Comparison of ENCODE assay signal across 19 cellular contexts in the genomic region with DNA sequence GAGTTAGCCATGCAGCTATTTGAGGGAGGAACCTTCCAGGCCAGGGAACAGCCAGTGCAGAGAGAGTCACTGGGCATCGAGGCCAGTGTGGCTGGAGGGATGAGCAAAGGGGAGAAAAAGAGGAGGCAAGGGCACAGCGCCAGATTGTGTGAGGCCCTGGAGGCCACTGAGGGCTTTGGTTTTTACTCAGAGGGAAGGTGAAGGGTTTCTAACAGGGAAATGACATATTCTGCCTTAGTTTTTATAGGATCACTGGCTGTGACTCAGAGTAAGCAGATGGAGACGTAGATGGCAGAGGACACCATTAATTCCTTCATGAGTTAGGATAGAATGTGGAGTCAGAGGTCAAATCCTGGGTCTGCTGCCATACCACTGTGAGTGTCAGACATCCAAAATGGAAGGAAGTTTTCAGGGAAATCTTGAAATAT. TPM values are rescaled to one million over a fixed set of nuclear protein-coding genes. Genes with fewer than 3 reads are reported as not detected.
DNase-seq lines count a peak whose midpoint lies in the region; ATAC-seq, FAIRE-seq and TF ChIP-seq lines count a peak whose summit lies in the region.
"Had no signal": no experiment of that assay in that cellular context is flagged by ENCODE, and none has a peak within 500 bp of the region (broad histone marks: within the 10 kb centered on the region; RNA-seq: fewer than 3 reads in every experiment).

No MANE protein-coding gene starts in this region.

- H3K4me3 Mint-ChIP-seq in endothelial cell (ENCODE audit: unreplicated experiment), result no peak overlapping the region
- H3K4me3 Mint-ChIP-seq: activated CD8-positive, alpha-beta memory T cell treated with anti-CD3 and anti-CD28 coated beads, Interleukin-2, amount 10 ng/mL, durations not matched to agents 7 days and 5 days; activated naive CD4-positive, alpha-beta T cell treated with anti-CD3 and anti-CD28 coated beads, Interleukin-2, amount 50 U/mL, for 24 hours had no signal

- no peaks in the 10 kb centered on the region for H3K9me2 ChIP-seq in GM23248 (ENCODE audit: insufficient read depth)

- 34% methylated on average over 3 of the region's 3 CpGs for WGBS in A549 (ENCODE audit: missing lambda C conversion rate)
- WGBS in GM23248 (ENCODE audit: low coverage in 1 of 2, low lambda C conversion rate in 2 of 2, missing lambda C conversion rate in 2 of 2), 2 experiments, result 56 to 71% methylated on average over 3 of the region's 3 CpGs

- TF ChIP-seq CTCF in A549 (IDR thresholded peaks at IDR 0.05) (no peak), bronchial epithelial cell (IDR thresholded peaks at IDR 0.05; ENCODE audit: insufficient read depth, low read length, severe bottlenecking) (no peak), left lung (IDR thresholded peaks at IDR 0.05) (no peak), endothelial cell (IDR thresholded peaks at IDR 0.05; ENCODE audit: unreplicated experiment) (no peak)

- H3K27ac Mint-ChIP-seq in endothelial cell (ENCODE audit: unreplicated experiment), result no peak overlapping the region
- H3K27ac Mint-ChIP-seq: activated CD8-positive, alpha-beta memory T cell treated with anti-CD3 and anti-CD28 coated beads, Interleukin-2, amount 10 ng/mL, durations not matched to agents 7 days and 5 days; activated naive CD4-positive, alpha-beta T cell treated with anti-CD3 and anti-CD28 coated beads, Interleukin-2, amount 50 U/mL, for 24 hours had no signal

- TF ChIP-seq RAD21 in A549 (conservative IDR thresholded peaks at IDR 0.05 in 1 of 2, IDR thresholded peaks at IDR 0.05 in 1 of 2), result no peak

- intact Hi-C loops in left lung (cut with DNase I), result no loop called here

- CTCF ChIA-PET in A549 (lab: Yijun Ruan, JAX), result interaction anchor here (0.6 to 1.3 kb wide), 4 partner anchors 8 to 369 kb away, joined by 3 read pairs; no protein-coding TSS in a partner anchor

- H3K9me3 ChIP-seq in A549 (no peaks in the 10 kb centered on the region), left lung (no peaks in the 10 kb centered on the region), GM23248 (ENCODE audit: low read depth) (no peaks in the 10 kb centered on the region)
- H3K9me3 ChIP-seq: neutrophil, SJSA1, upper lobe of left lung had no signal

- no peaks in the 10 kb centered on the region for H3K27me3 Mint-ChIP-seq in endothelial cell (ENCODE audit: unreplicated experiment)

- FAIRE-seq in A549 (lab: Jason Lieb, UNC) (no peak), bronchial epithelial cell (lab: Jason Lieb, UNC) (no peak), GM12891 (lab: Jason Lieb, UNC) (no peak), frontal cortex (lab: Jason Lieb, UNC) (no peak)

- H3K27ac ChIP-seq in A549 (no peak overlapping the region), left lung (no peak overlapping the region), GM23248 (no peak overlapping the region)
- H3K27ac ChIP-seq: coronary artery, neutrophil, SJSA1, upper lobe of left lung had no signal

- in situ Hi-C loops in GM23248 (cut with MboI), result no loop called here

- TF ChIP-seq EP300 in A549 (IDR thresholded peaks at IDR 0.05), result no peak

- no peaks in the 10 kb centered on the region for H4K20me1 ChIP-seq in GM23248 (ENCODE audit: insufficient read depth)

- DNase-seq in A549 (ENCODE audit: low read depth in 1 of 2, low spot score in 1 of 2), result peak in 1 of 2 experiments; percentile 13
- peak; percentile 34 for DNase-seq in HS-5 (ENCODE audit: low read depth)
- peak; percentile 48 for DNase-seq in bronchial epithelial cell (ENCODE audit: low read depth)
- DNase-seq in left lung, result peak in 1 of 2 donors; percentile 50
- no peak for DNase-seq in endothelial cell (ENCODE audit: low spot score)
- no peak for DNase-seq in GM12891 (ENCODE audit: insufficient read length, low spot score)
- DNase-seq in GM23248, result no peak
- DNase-seq in frontal cortex (ENCODE audit: low spot score in 2 of 2), result no peak
- DNase-seq: activated CD8-positive, alpha-beta memory T cell treated with anti-CD3 and anti-CD28 coated beads, Interleukin-2, amount 10 ng/mL, durations not matched to agents 7 days and 5 days; DMS79 treated with DMSO at 0.1 percent for 48 hours; left cardiac atrium; NCI-H187 treated with DMSO at 0.1 percent for 48 hours; NCI-H774; stimulated activated CD4-positive, alpha-beta T cell treated with anti-CD3 and anti-CD28 coated beads, Interleukin-15, amount 100 ng/mL, for 24 hours; upper lobe of left lung had no signal

- ATAC-seq in A549, result peak; percentile 41 to 43; a peak in 4 of 6 replicates
- peak; percentile 13 for ATAC-seq in left lung
- ATAC-seq: activated CD8-positive, alpha-beta memory T cell treated with anti-CD3 and anti-CD28 coated beads, Interleukin-2, amount 10 ng/mL, durations not matched to agents 7 days and 5 days; left cardiac atrium had no signal

- H3K9me3 Mint-ChIP-seq in endothelial cell (ENCODE audit: unreplicated experiment), result no peaks in the 10 kb centered on the region
- H3K9me3 Mint-ChIP-seq: activated naive CD4-positive, alpha-beta T cell treated with anti-CD3 and anti-CD28 coated beads, Interleukin-2, amount 50 U/mL, for 24 hours had no signal

- H3K4me1 Mint-ChIP-seq in endothelial cell (ENCODE audit: unreplicated experiment), result peaks cover 38% of the 10 kb centered on the region
- H3K4me1 Mint-ChIP-seq: activated CD8-positive, alpha-beta memory T cell treated with anti-CD3 and anti-CD28 coated beads, Interleukin-2, amount 10 ng/mL, durations not matched to agents 7 days and 5 days; activated naive CD4-positive, alpha-beta T cell treated with anti-CD3 and anti-CD28 coated beads, Interleukin-2, amount 50 U/mL, for 24 hours had no signal

- H3K4me3 ChIP-seq in A549 (no peak overlapping the region), bronchial epithelial cell (ENCODE audit: low read depth, low read length) (no peak overlapping the region), left lung (no peak overlapping the region), GM23248 (no peak overlapping the region)
- H3K4me3 ChIP-seq: coronary artery, SJSA1, upper lobe of left lung had no signal

- H3K36me3 Mint-ChIP-seq in endothelial cell (ENCODE audit: low read depth, unreplicated experiment), result no peaks in the 10 kb centered on the region
- H3K36me3 Mint-ChIP-seq: activated naive CD4-positive, alpha-beta T cell treated with anti-CD3 and anti-CD28 coated beads, Interleukin-2, amount 50 U/mL, for 24 hours had no signal

- H3K4me1 ChIP-seq in A549, result peaks cover 27% of the 10 kb centered on the region; the same call in 2 of the 3 replicates
- H3K4me1 ChIP-seq in left lung, result peaks cover 0 to 51% of the 10 kb centered on the region in 2 donors
- peaks cover 7% of the 10 kb centered on the region; the same call in 1 of the 2 replicates for H3K4me1 ChIP-seq in GM23248 (ENCODE audit: insufficient read depth)

- TF ChIP-seq POLR2A in A549 (IDR thresholded peaks at IDR 0.05; ENCODE audit: low read length) (no peak), GM12891 (IDR thresholded peaks at IDR 0.05; ENCODE audit: low read depth, low read length) (no peak)

- H2AFZ ChIP-seq in GM23248, result no peak overlapping the region

- no peaks in the 10 kb centered on the region; the same call in 1 of the 2 replicates for H3K79me2 ChIP-seq in GM23248 (ENCODE audit: insufficient read depth)

- POLR2A ChIA-PET in A549 (lab: Yijun Ruan, JAX), result no interaction called here

- no peaks in the 10 kb centered on the region for H3K36me3 ChIP-seq in bronchial epithelial cell (ENCODE audit: control insufficient read depth, insufficient read depth, low read length)
- H3K36me3 ChIP-seq in left lung, result no peaks in the 10 kb centered on the region
- H3K36me3 ChIP-seq in GM23248 (ENCODE audit: low read depth), result no peaks in the 10 kb centered on the region
- H3K36me3 ChIP-seq: neutrophil, SJSA1, upper lobe of left lung had no signal

- H3K9ac ChIP-seq in GM23248, result no peak overlapping the region

- H3K27me3 ChIP-seq in bronchial epithelial cell (ENCODE audit: control insufficient read depth, insufficient read depth, low read length), result no peaks in the 10 kb centered on the region
- no peaks in the 10 kb centered on the region for H3K27me3 ChIP-seq in left lung
- H3K27me3 ChIP-seq in GM23248 (replicated peaks; ENCODE audit: insufficient read depth), result no peaks in the 10 kb centered on the region
- H3K27me3 ChIP-seq: neutrophil, SJSA1, upper lobe of left lung had no signal

- peak overlapping the region; percentile 41 for H3K4me2 ChIP-seq in A549
- H3K4me2 ChIP-seq in GM23248 (ENCODE audit: unreplicated experiment), result no peak overlapping the region

- H3F3A ChIP-seq in GM23248 (ENCODE audit: insufficient read depth), result no peaks in the 10 kb centered on the region

TF ChIP-seq in A549, 52 proteins besides CTCF, POLR2A, EP300 and RAD21:
- TF ChIP-seq ZSCAN20 (CRISPR knock-in tag; IDR thresholded peaks at IDR 0.05), result no peak
TF ChIP-seq in A549: peak in this region for 0.

TF ChIP-seq in GM12891, 5 proteins besides CTCF, POLR2A, EP300 and RAD21:
- TF ChIP-seq POLR2AphosphoS5 (IDR thresholded peaks at IDR 0.05; ENCODE audit: low read depth, low read length), result no peak
- TF ChIP-seq TAF1 (IDR thresholded peaks at IDR 0.05; ENCODE audit: low read depth, low read length), result no peak
- no peak for TF ChIP-seq SPI1 (IDR thresholded peaks at IDR 0.05; ENCODE audit: low read depth, low read length)
- no peak for TF ChIP-seq POU2F2 (IDR thresholded peaks at IDR 0.05; ENCODE audit: low read depth, low read length)
- TF ChIP-seq PAX5 (IDR thresholded peaks at IDR 0.05; ENCODE audit: insufficient read depth, low read length, severe bottlenecking), result no peak

RNA-seq across cellular contexts. Expression of a gene that starts 32.9 kb away (rescaled TPM):
- polyA plus RNA-seq in A549 (2011; rRNA removed) (9.6 and 11.6 TPM in 2 replicates), A549 (2017; fragmentation: RNase III; extraction: RNeasy Plus Mini Kit Qiagen cat#74134 plus additional on column Dnase treatment) (9.7 to 11.4 TPM (median 10.8 TPM) in 3 replicates), GM23248 (2016; fragmentation: Nextera tagmentation; extraction: Ambion mirVana) (15.3 and 16.7 TPM in 2 replicates)
- polyA plus RNA-seq in A549 (2012; cell fraction: cytosol; rRNA removed), result 2.5 and 2.6 TPM in 2 replicates
- 0.43 and 0.93 TPM in 2 replicates for polyA plus RNA-seq in A549 (2012; cell fraction: nucleus; rRNA removed)
- polyA minus RNA-seq in A549 (2011; rRNA and poly(A)+ RNA removed), result 1.3 and 1.6 TPM in 2 replicates
- total RNA-seq in bronchial epithelial cell (10.3 and 13.4 TPM in 2 replicates), left lung (10 to 100 TPM; 52.5 to 75.3 TPM), endothelial cell (ENCODE audit: unreplicated experiment) (7.5 TPM), frontal cortex (24.9 TPM)
- polyA plus RNA-seq in GM12891 (2012; ENCODE audit: low read depth, missing spikeins), result 0.09 TPM
- total RNA-seq in GM23248 (2014; rRNA removed; shearing (Covaris generic)), result 11.6 and 20.0 TPM in 2 replicates

Comparison
In these comparisons a context has a peak if more than half of its experiments do, and no peak if none do; other contexts are left out.
1. DNase-seq: peak in HS-5 (single experiment) and bronchial epithelial cell (single experiment); none in endothelial cell (single experiment), GM12891 (single experiment), GM23248 (single experiment) and frontal cortex (0 of 2).